In genomic region chr22:23579280-23579679, GRCh38 we compare ENCODE assay signal across 32 cellular contexts. TPM values are rescaled to one million over a fixed set of nuclear protein-coding genes. Genes with fewer than 3 reads are reported as not detected.
"Had no signal": no experiment of that assay in that cellular context is flagged by ENCODE, and none has a peak within 500 bp of the region (broad histone marks: within the 10 kb centered on the region; RNA-seq: fewer than 3 reads in every experiment).

No MANE protein-coding gene starts in this region.

- H3K27ac ChIP-seq: coronary artery, esophagus muscularis mucosa, foreskin keratinocyte, gastroesophageal sphincter, heart left ventricle, hepatocyte, prostate gland, right atrium auricular region, stomach, thyroid gland had no signal

- H2AFZ ChIP-seq: hepatocyte had no signal

- H3K4me3 ChIP-seq: coronary artery, esophagus muscularis mucosa, gastroesophageal sphincter, heart left ventricle, hepatocyte, lung, prostate gland, right atrium auricular region, smooth muscle cell, stomach, thyroid gland had no signal

- H3K9me3 Mint-ChIP-seq: memory B cell; natural killer cell treated with Interleukin-12 subunit alpha and Interleukin-12 subunit beta and Interleukin-15 and Interleukin-18, amount 100 ng/mL, for 72 hours; neural crest cell; stimulated activated effector memory CD8-positive, alpha-beta T cell treated with anti-CD3 and anti-CD28 coated beads, Interleukin-12 subunit alpha, Interleukin-12 subunit beta, amount 100 ng/mL, for 72 hours; type B pancreatic cell had no signal

- ATAC-seq: foreskin keratinocyte; gastroesophageal sphincter; heart left ventricle; left lobe of liver; sciatic nerve; stimulated activated effector memory CD8-positive, alpha-beta T cell treated with anti-CD3 and anti-CD28 coated beads, Interleukin-12 subunit alpha, Interleukin-12 subunit beta, amount 100 ng/mL, for 72 hours had no signal

- H3K4me1 Mint-ChIP-seq: stimulated activated effector memory CD8-positive, alpha-beta T cell treated with anti-CD3 and anti-CD28 coated beads, Interleukin-12 subunit alpha, Interleukin-12 subunit beta, amount 100 ng/mL, for 72 hours had no signal

- H3K79me2 ChIP-seq: hepatocyte had no signal

- H3K27me3 ChIP-seq: foreskin keratinocyte, heart left ventricle, hepatocyte, right atrium auricular region, thyroid gland had no signal

- H3K36me3 ChIP-seq: esophagus muscularis mucosa, gastroesophageal sphincter, heart left ventricle, prostate gland, right atrium auricular region, stomach, thyroid gland had no signal

- H3K4me1 ChIP-seq: esophagus muscularis mucosa, foreskin keratinocyte, gastroesophageal sphincter, heart left ventricle, prostate gland, right atrium auricular region, stomach, thyroid gland had no signal

- DNase-seq: dermis blood vessel endothelial cell; effector memory CD4-positive, alpha-beta T cell; foreskin keratinocyte; kidney; stimulated activated CD4-positive, alpha-beta T cell treated with anti-CD3 and anti-CD28 coated beads, Interleukin-2, amount 100 ng/mL, for 24 hours; stimulated activated CD4-positive, alpha-beta T cell treated with anti-CD3 and anti-CD28 coated beads, Interleukin-4, amount 100 ng/mL, for 24 hours; stimulated activated naive CD4-positive, alpha-beta T cell treated with Interleukin-2 at 50 U/mL for 16 hours; stomach; thyroid gland had no signal

- H3K9me3 ChIP-seq: esophagus muscularis mucosa, gastroesophageal sphincter, heart left ventricle, prostate gland, right atrium auricular region, stomach, thyroid gland had no signal

- H3K4me2 ChIP-seq: hepatocyte, smooth muscle cell had no signal

- H3K27ac Mint-ChIP-seq: memory B cell; natural killer cell treated with Interleukin-12 subunit alpha and Interleukin-12 subunit beta and Interleukin-15 and Interleukin-18, amount 100 ng/mL, for 72 hours; stimulated activated effector memory CD8-positive, alpha-beta T cell treated with anti-CD3 and anti-CD28 coated beads, Interleukin-12 subunit alpha, Interleukin-12 subunit beta, amount 100 ng/mL, for 72 hours; type B pancreatic cell had no signal

- H3K4me3 Mint-ChIP-seq: memory B cell; natural killer cell treated with Interleukin-12 subunit alpha and Interleukin-12 subunit beta and Interleukin-15 and Interleukin-18, amount 100 ng/mL, for 72 hours; neural crest cell; stimulated activated effector memory CD8-positive, alpha-beta T cell treated with anti-CD3 and anti-CD28 coated beads, Interleukin-12 subunit alpha, Interleukin-12 subunit beta, amount 100 ng/mL, for 72 hours; type B pancreatic cell had no signal

RNA-seq across cellular contexts. Expression of gene IGLL1, which starts 0.8 kb away (rescaled TPM):
- total RNA-seq: dermis blood vessel endothelial cell; endothelial cell of umbilical vein; epithelial cell of proximal tubule; esophagus muscularis mucosa; fibroblast of lung; foreskin keratinocyte; gastroesophageal sphincter; heart left ventricle; hepatocyte; kidney; left lobe of liver; natural killer cell treated with Interleukin-12 subunit alpha and Interleukin-12 subunit beta and Interleukin-15 and Interleukin-18, amount 100 ng/mL, for 72 hours; neural crest cell; osteocyte; right atrium auricular region; sciatic nerve; smooth muscle cell; subcutaneous adipose tissue; temporal lobe; thyroid gland had no signal
- polyA plus RNA-seq: endothelial cell of umbilical vein, fibroblast of lung, foreskin keratinocyte, heart left ventricle, hepatocyte, liver, smooth muscle cell, stomach had no signal

RNA-seq across cellular contexts. Expression of gene DRICH1, which starts 52.8 kb away (rescaled TPM):
- total RNA-seq: endothelial cell of umbilical vein, epithelial cell of proximal tubule, fibroblast of lung, hepatocyte, neural crest cell, right atrium auricular region, smooth muscle cell had no signal
- polyA plus RNA-seq: fibroblast of lung, hepatocyte, liver, smooth muscle cell had no signal
